Comparison of ENCODE assay signal across 15 cellular contexts in genomic region chr20:50198211-50198666, GRCh38.
"Had no signal": no experiment of that assay in that cellular context is flagged by ENCODE, and none has a peak within 500 bp of the region (broad histone marks: within the 10 kb centered on the region; RNA-seq: fewer than 3 reads in every experiment).

No MANE protein-coding gene starts in this region.

- H3K27me3 Mint-ChIP-seq: activated CD4-positive, alpha-beta T cell treated with anti-CD3 and anti-CD28 coated beads, Interleukin-2, amount 10 ng/mL, durations not matched to agents 7 days and 5 days; activated naive CD8-positive, alpha-beta T cell treated with anti-CD3 and anti-CD28 coated beads for 36 hours; natural killer cell treated with Interleukin-12 subunit alpha and Interleukin-12 subunit beta and Interleukin-15 and Interleukin-18, amount 100 ng/mL, for 72 hours; stimulated activated naive CD8-positive, alpha-beta T cell treated with anti-CD3 and anti-CD28 coated beads, Interleukin-15, Interleukin-2, amounts not matched to agents 100 ng/mL and 50 ng/mL, for 24 hours; T-helper 17 cell had no signal

- H3K9me3 ChIP-seq: esophagus squamous epithelium, thoracic aorta had no signal

- H3K27ac ChIP-seq: thoracic aorta had no signal

- H3K9me3 Mint-ChIP-seq: natural killer cell treated with Interleukin-12 subunit alpha and Interleukin-12 subunit beta and Interleukin-15 and Interleukin-18, amount 100 ng/mL, for 72 hours had no signal

- H3K27ac Mint-ChIP-seq: activated CD4-positive, alpha-beta T cell treated with anti-CD3 and anti-CD28 coated beads, Interleukin-2, amount 10 ng/mL, durations not matched to agents 7 days and 5 days; activated naive CD8-positive, alpha-beta T cell treated with anti-CD3 and anti-CD28 coated beads for 36 hours; stimulated activated naive CD8-positive, alpha-beta T cell treated with anti-CD3 and anti-CD28 coated beads, Interleukin-15, Interleukin-2, amounts not matched to agents 100 ng/mL and 50 ng/mL, for 24 hours; T-helper 17 cell had no signal

- DNase-seq: activated CD4-positive, alpha-beta T cell treated with anti-CD3 and anti-CD28 coated beads, Interleukin-2, amount 10 ng/mL, durations not matched to agents 7 days and 5 days; activated CD4-positive, CD25-positive, alpha-beta regulatory T cell; activated effector memory CD4-positive, alpha-beta T cell treated with Interleukin-2 at 50 U/mL for 16 hours; activated naive CD8-positive, alpha-beta T cell treated with anti-CD3 and anti-CD28 coated beads for 36 hours; anterior cingulate cortex; esophagus squamous epithelium; foreskin fibroblast; left colon; mammary epithelial cell; stimulated activated CD4-positive, alpha-beta T cell treated with anti-CD3 and anti-CD28 coated beads, Interleukin-4, amount 100 ng/mL, for 1 hour; stimulated activated CD8-positive, alpha-beta memory T cell treated with anti-CD3 and anti-CD28 coated beads, Interleukin-4, amount 100 ng/mL, for 48 hours; T-helper 17 cell had no signal

- ATAC-seq: left colon; natural killer cell treated with Interleukin-12 subunit alpha and Interleukin-12 subunit beta and Interleukin-15 and Interleukin-18, amount 100 ng/mL, for 72 hours; T-helper 17 cell had no signal

- H3K27me3 ChIP-seq: esophagus squamous epithelium had no signal

- H3K4me3 ChIP-seq: esophagus squamous epithelium, thoracic aorta had no signal

- H3K4me3 Mint-ChIP-seq: activated CD4-positive, alpha-beta T cell treated with anti-CD3 and anti-CD28 coated beads, Interleukin-2, amount 10 ng/mL, durations not matched to agents 7 days and 5 days; activated naive CD8-positive, alpha-beta T cell treated with anti-CD3 and anti-CD28 coated beads for 36 hours; natural killer cell treated with Interleukin-12 subunit alpha and Interleukin-12 subunit beta and Interleukin-15 and Interleukin-18, amount 100 ng/mL, for 72 hours; stimulated activated naive CD8-positive, alpha-beta T cell treated with anti-CD3 and anti-CD28 coated beads, Interleukin-15, Interleukin-2, amounts not matched to agents 100 ng/mL and 50 ng/mL, for 24 hours; T-helper 17 cell had no signal
